In genomic region chr17:79630120-79630519, GRCh38 we compare ENCODE assay signal across 1 cellular context.
TF ChIP-seq lines count a peak whose summit lies in the region.

No MANE protein-coding gene starts in this region.

TF ChIP-seq in HepG2, 621 proteins besides CTCF, POLR2A, EP300 and RAD21 (continued from another document):
- TF ChIP-seq TRIM22 (IDR thresholded peaks at IDR 0.05) (no peak), ZNF224 (CRISPR knock-in tag; IDR thresholded peaks at IDR 0.05) (no peak), GATAD2A (CRISPR knock-in tag; IDR thresholded peaks at IDR 0.05) (no peak), ZFP36L2 (CRISPR knock-in tag; IDR thresholded peaks at IDR 0.05) (no peak), MAFK (conservative IDR thresholded peaks at IDR 0.05 in 1 of 2, IDR thresholded peaks at IDR 0.05 in 1 of 2; ENCODE audit: low read length in 2 of 2) (no peak), ONECUT2 (CRISPR knock-in tag; IDR thresholded peaks at IDR 0.05) (no peak)
TF ChIP-seq in HepG2: peak in this region for 0.
